In the genomic region with DNA sequence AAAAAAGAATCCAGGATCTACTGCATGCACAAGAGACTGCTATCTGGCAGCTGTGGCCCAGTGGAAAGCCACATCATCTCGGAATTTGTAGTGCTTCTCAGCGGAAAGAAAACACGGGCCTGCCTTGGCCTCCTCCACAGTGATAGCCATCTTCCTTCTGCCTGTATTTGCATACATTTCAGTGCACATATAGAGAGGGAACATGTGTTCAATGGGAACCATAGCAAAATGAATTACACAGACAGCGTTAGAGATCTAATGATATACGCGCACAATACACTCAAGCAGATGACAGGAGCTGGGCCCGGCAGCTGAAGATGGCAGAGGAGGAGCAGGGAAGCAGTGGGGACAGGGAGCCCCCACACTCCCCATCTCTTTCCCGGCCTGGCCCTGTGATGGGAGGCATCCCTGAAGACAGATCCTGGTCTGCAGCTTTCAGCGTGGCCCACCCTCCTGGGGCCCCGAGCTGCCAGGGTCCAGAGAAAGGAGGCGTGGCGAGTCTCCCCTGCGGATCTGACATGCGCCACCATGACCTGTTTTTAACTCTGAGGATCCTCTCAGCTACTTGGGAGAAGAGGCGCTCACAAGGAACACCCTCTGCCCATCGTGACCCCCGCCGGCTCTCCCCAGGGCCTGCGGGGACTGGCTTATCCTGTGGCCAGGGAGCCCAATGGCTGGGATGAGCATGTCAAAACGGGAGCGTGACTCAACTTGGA, we compare ENCODE assay signal across 17 cellular contexts.
"Had no signal": no experiment of that assay in that cellular context is flagged by ENCODE, and none has a peak within 500 bp of the region (broad histone marks: within the 10 kb centered on the region; RNA-seq: fewer than 3 reads in every experiment).

No MANE protein-coding gene starts in this region.

- H3K4me3 ChIP-seq: adrenal gland, left lung, right atrium auricular region, transverse colon, vagina had no signal

- H3K4me1 ChIP-seq: adrenal gland, left lung, right atrium auricular region, transverse colon, vagina had no signal

- H3K9me3 Mint-ChIP-seq: activated CD4-positive, alpha-beta memory T cell treated with anti-CD3 and anti-CD28 coated beads, Interleukin-2, amount 10 ng/mL, durations not matched to agents 7 days and 5 days; activated naive CD4-positive, alpha-beta T cell treated with anti-CD3 and anti-CD28 coated beads, Interleukin-2, amount 50 U/mL, for 24 hours; activated T-cell treated with anti-CD3 and anti-CD28 coated beads, Interleukin-2, amount 50 U/mL, for 4 hours; memory B cell; natural killer cell had no signal

- H3K27ac Mint-ChIP-seq: activated CD4-positive, alpha-beta memory T cell treated with anti-CD3 and anti-CD28 coated beads, Interleukin-2, amount 10 ng/mL, durations not matched to agents 7 days and 5 days; activated naive CD4-positive, alpha-beta T cell treated with anti-CD3 and anti-CD28 coated beads, Interleukin-2, amount 50 U/mL, for 24 hours; memory B cell; natural killer cell had no signal

- DNase-seq: activated CD4-positive, alpha-beta memory T cell treated with anti-CD3 and anti-CD28 coated beads, Interleukin-2, amount 10 ng/mL, durations not matched to agents 7 days and 5 days; activated effector memory CD4-positive, alpha-beta T cell treated with anti-CD3 and anti-CD28 coated beads, Interleukin-2, amount 50 U/mL, for 16 hours; activated T-cell treated with anti-CD3 and anti-CD28 coated beads, Interleukin-2, amount 50 U/mL, for 4 hours; hippocampal formation; kidney; left lung; natural killer cell; occipital lobe; stimulated activated CD4-positive, alpha-beta T cell treated with anti-CD3 and anti-CD28 coated beads, Interleukin-4, amount 100 ng/mL, for 24 hours; stimulated activated naive CD4-positive, alpha-beta T cell treated with Interleukin-2 at 50 U/mL for 16 hours; transverse colon had no signal

- H3K27ac ChIP-seq: adrenal gland, left lung, right atrium auricular region, transverse colon, vagina, VCaP had no signal

- H3K27me3 Mint-ChIP-seq: activated CD4-positive, alpha-beta memory T cell treated with anti-CD3 and anti-CD28 coated beads, Interleukin-2, amount 10 ng/mL, durations not matched to agents 7 days and 5 days; memory B cell had no signal

- H3K36me3 ChIP-seq: adrenal gland, left lung, transverse colon, vagina had no signal

- H3K4me3 Mint-ChIP-seq: activated CD4-positive, alpha-beta memory T cell treated with anti-CD3 and anti-CD28 coated beads, Interleukin-2, amount 10 ng/mL, durations not matched to agents 7 days and 5 days; activated naive CD4-positive, alpha-beta T cell treated with anti-CD3 and anti-CD28 coated beads, Interleukin-2, amount 50 U/mL, for 24 hours; activated T-cell treated with anti-CD3 and anti-CD28 coated beads, Interleukin-2, amount 50 U/mL, for 4 hours; memory B cell; natural killer cell had no signal

- H3K4me1 Mint-ChIP-seq: activated CD4-positive, alpha-beta memory T cell treated with anti-CD3 and anti-CD28 coated beads, Interleukin-2, amount 10 ng/mL, durations not matched to agents 7 days and 5 days; memory B cell had no signal

- H3K27me3 ChIP-seq: adrenal gland, left lung, right atrium auricular region, transverse colon, vagina had no signal

- H3K36me3 Mint-ChIP-seq: activated naive CD4-positive, alpha-beta T cell treated with anti-CD3 and anti-CD28 coated beads, Interleukin-2, amount 50 U/mL, for 24 hours; memory B cell; natural killer cell had no signal

- H3K9me3 ChIP-seq: adrenal gland, left lung, right atrium auricular region, transverse colon, vagina had no signal
